In the genomic region with DNA sequence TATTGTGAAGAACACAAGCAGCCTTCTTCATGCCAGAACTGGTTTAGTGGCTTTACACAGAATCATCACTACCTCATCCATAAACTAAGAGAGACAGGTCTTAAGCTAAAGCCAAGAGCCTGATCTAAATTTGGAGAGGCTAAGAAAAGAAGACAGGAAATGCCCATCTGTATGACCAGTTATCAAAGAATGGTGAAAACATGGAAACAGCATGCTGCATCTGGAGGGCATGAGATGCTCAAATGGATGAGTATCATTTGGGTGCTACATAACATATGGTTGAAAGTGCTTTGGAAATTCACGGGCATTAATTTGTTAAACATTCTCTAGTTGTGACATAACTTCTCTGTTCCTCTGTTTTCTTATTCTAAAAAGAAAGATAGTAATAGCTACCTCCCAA, we compare ENCODE assay signal across 25 cellular contexts.
"Had no signal": no experiment of that assay in that cellular context is flagged by ENCODE, and none has a peak within 500 bp of the region (broad histone marks: within the 10 kb centered on the region; RNA-seq: fewer than 3 reads in every experiment).

No MANE protein-coding gene starts in this region.

- H3K36me3 ChIP-seq: esophagus squamous epithelium, gastrocnemius medialis, ovary, suprapubic skin, transverse colon, upper lobe of right lung, uterus had no signal

- H3K4me1 ChIP-seq: esophagus squamous epithelium, gastrocnemius medialis, psoas muscle, suprapubic skin, transverse colon, upper lobe of right lung, uterus had no signal

- DNase-seq: cortex of kidney; effector memory CD8-positive, alpha-beta T cell; erythroblast; esophagus squamous epithelium; gastrocnemius medialis; head of caudate nucleus; mucosa of descending colon; naive B cell; ovary; posterior cingulate gyrus; psoas muscle; right cardiac atrium; small intestine; stimulated activated CD4-positive, alpha-beta T cell treated with anti-CD3 and anti-CD28 coated beads, Interleukin-15, amount 100 ng/mL, for 24 hours; stimulated activated CD4-positive, alpha-beta T cell treated with anti-CD3 and anti-CD28 coated beads, Interleukin-2, amount 100 ng/mL, for 48 hours; stimulated activated CD8-positive, alpha-beta memory T cell treated with anti-CD3 and anti-CD28 coated beads, Interleukin-4, amount 100 ng/mL, for 48 hours; stimulated activated naive CD4-positive, alpha-beta T cell; stimulated activated naive CD8-positive, alpha-beta T cell treated with anti-CD3 and anti-CD28 coated beads, Interleukin-15, amount 100 ng/mL, for 72 hours; transverse colon; upper lobe of right lung; uterus had no signal

- H3K27me3 ChIP-seq: esophagus squamous epithelium, gastrocnemius medialis, ovary, suprapubic skin, transverse colon, upper lobe of right lung, uterus had no signal

- H3K4me3 ChIP-seq: esophagus squamous epithelium, gastrocnemius medialis, lung, mucosa of descending colon, ovary, psoas muscle, suprapubic skin, transverse colon, upper lobe of right lung, uterus had no signal

- ATAC-seq: effector memory CD8-positive, alpha-beta T cell; gastrocnemius medialis; left lobe of liver; mucosa of descending colon; natural killer cell treated with Interleukin-12 subunit alpha and Interleukin-12 subunit beta and Interleukin-15 and Interleukin-18, amount 100 ng/mL, for 72 hours; psoas muscle; right cardiac atrium; stimulated activated naive CD8-positive, alpha-beta T cell treated with anti-CD3 and anti-CD28 coated beads, Interleukin-15, amount 100 ng/mL, for 72 hours; upper lobe of right lung had no signal

- H3K27ac ChIP-seq: esophagus squamous epithelium, gastrocnemius medialis, ovary, psoas muscle, suprapubic skin, transverse colon, upper lobe of right lung, uterus had no signal

- H3K9me3 ChIP-seq: esophagus squamous epithelium, gastrocnemius medialis, mucosa of descending colon, ovary, psoas muscle, suprapubic skin, transverse colon, upper lobe of right lung, uterus had no signal
